15 cellular contexts compared by ENCODE assay signal in the genomic region with DNA sequence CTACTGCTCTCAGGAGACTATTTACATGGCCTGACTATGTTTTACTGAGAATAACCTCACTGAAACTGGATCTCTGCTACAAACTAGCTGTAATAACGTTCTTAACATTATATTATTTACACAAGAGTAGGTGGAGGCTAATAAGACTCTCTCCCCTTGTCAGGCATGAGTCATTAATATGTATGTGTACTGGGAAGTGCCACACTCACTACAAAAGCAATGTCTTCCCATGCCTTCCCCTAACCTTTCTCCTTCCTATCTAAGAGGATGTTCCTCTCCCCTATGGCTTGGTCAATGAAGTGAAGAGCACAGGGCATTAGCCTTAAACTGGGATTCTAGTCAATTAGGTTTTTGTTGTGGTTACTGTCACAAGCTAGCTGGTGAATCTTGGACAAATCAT.
DNase-seq lines count a peak whose midpoint lies in the region; ATAC-seq and TF ChIP-seq lines count a peak whose summit lies in the region.
"Had no signal": no experiment of that assay in that cellular context is flagged by ENCODE, and none has a peak within 500 bp of the region (broad histone marks: within the 10 kb centered on the region; RNA-seq: fewer than 3 reads in every experiment).

No MANE protein-coding gene starts in this region.

- no peaks in the 10 kb centered on the region for H3K79me1 ChIP-seq in mesendoderm (ENCODE audit: low read length)

- no peaks in the 10 kb centered on the region for H3K27me3 Mint-ChIP-seq in activated naive CD8-positive, alpha-beta T cell treated with anti-CD3 and anti-CD28 coated beads, Interleukin-2, amount 50 U/mL, for 24 hours
- H3K27me3 Mint-ChIP-seq: B cell; dendritic cell treated with granulocyte-macrophage colony-stimulating factor and Interleukin-4, amounts not matched to agents 40 ng/mL and 50 ng/mL, for 4 days had no signal

- no peaks in the 10 kb centered on the region for H3K4me1 ChIP-seq in mesendoderm (ENCODE audit: control insufficient read depth, low read depth, low read length)
- H3K4me1 ChIP-seq: thyroid gland had no signal

- TF ChIP-seq CTCF in fibroblast of villous mesenchyme (IDR thresholded peaks at IDR 0.05; ENCODE audit: insufficient read depth, low read depth, low read length): no peak

- H3K4me2 ChIP-seq in mesendoderm (ENCODE audit: low read length): no peak overlapping the region

- peaks cover 4% of the 10 kb centered on the region for H3K9me3 Mint-ChIP-seq in activated naive CD8-positive, alpha-beta T cell treated with anti-CD3 and anti-CD28 coated beads, Interleukin-2, amount 50 U/mL, for 24 hours
- H3K9me3 Mint-ChIP-seq: activated naive CD4-positive, alpha-beta T cell treated with anti-CD3 and anti-CD28 coated beads for 36 hours; dendritic cell treated with granulocyte-macrophage colony-stimulating factor and Interleukin-4, amounts not matched to agents 40 ng/mL and 50 ng/mL, for 4 days had no signal

- H4K8ac ChIP-seq in mesendoderm (ENCODE audit: low read depth, low read length): no peak overlapping the region

- H4K5ac ChIP-seq in mesendoderm (ENCODE audit: low read length): no peak overlapping the region

- no peak overlapping the region for H3K27ac Mint-ChIP-seq in activated naive CD8-positive, alpha-beta T cell treated with anti-CD3 and anti-CD28 coated beads, Interleukin-2, amount 50 U/mL, for 24 hours
- H3K27ac Mint-ChIP-seq: activated naive CD4-positive, alpha-beta T cell treated with anti-CD3 and anti-CD28 coated beads for 36 hours; B cell; dendritic cell treated with granulocyte-macrophage colony-stimulating factor and Interleukin-4, amounts not matched to agents 40 ng/mL and 50 ng/mL, for 4 days had no signal

- no peaks in the 10 kb centered on the region for H3K36me3 Mint-ChIP-seq in activated naive CD8-positive, alpha-beta T cell treated with anti-CD3 and anti-CD28 coated beads, Interleukin-2, amount 50 U/mL, for 24 hours (ENCODE audit: low read depth)

- H3K9ac ChIP-seq in mesendoderm (ENCODE audit: low read length): no peak overlapping the region

- H3K18ac ChIP-seq in mesendoderm (ENCODE audit: low read length): no peak overlapping the region

- H3K4me3 ChIP-seq in fibroblast of villous mesenchyme (ENCODE audit: low read depth, low read length): no peak overlapping the region
- no peak overlapping the region for H3K4me3 ChIP-seq in mesendoderm (ENCODE audit: low read length)
- H3K4me3 ChIP-seq: thyroid gland had no signal

- no peaks in the 10 kb centered on the region for H3K27me3 ChIP-seq in mesendoderm (ENCODE audit: insufficient read depth, low read length, poor library complexity)
- H3K27me3 ChIP-seq: thyroid gland had no signal

- no peak overlapping the region for H2AK5ac ChIP-seq in mesendoderm (ENCODE audit: low read length)

- in situ Hi-C loops in SK-MEL-5 (cut with HindIII; ENCODE audit: low pct_unique_long_range_greater_than_20kb, low sequenced_read_pairs): no loop called here

- no peak overlapping the region for H3K4me3 Mint-ChIP-seq in activated naive CD8-positive, alpha-beta T cell treated with anti-CD3 and anti-CD28 coated beads, Interleukin-2, amount 50 U/mL, for 24 hours
- H3K4me3 Mint-ChIP-seq: activated naive CD4-positive, alpha-beta T cell treated with anti-CD3 and anti-CD28 coated beads for 36 hours; B cell; dendritic cell treated with granulocyte-macrophage colony-stimulating factor and Interleukin-4, amounts not matched to agents 40 ng/mL and 50 ng/mL, for 4 days had no signal

- H3K27ac ChIP-seq in mesendoderm (ENCODE audit: low read depth, low read length): no peak overlapping the region
- H3K27ac ChIP-seq: thyroid gland had no signal

- H3K23ac ChIP-seq in mesendoderm (ENCODE audit: low read length): no peak overlapping the region

- DNase-seq in A172 (ENCODE audit: low spot score): peak; percentile 65
- peak; percentile 47 for DNase-seq in H4 (ENCODE audit: low spot score)
- DNase-seq in SK-MEL-5 (ENCODE audit: low read depth, low spot score): peak; percentile 62
- peak; percentile 22 for DNase-seq in fibroblast of villous mesenchyme (ENCODE audit: low read depth)
- DNase-seq in activated naive CD8-positive, alpha-beta T cell treated with anti-CD3 and anti-CD28 coated beads, Interleukin-2, amount 50 U/mL, for 24 hours: no peak
- DNase-seq in mesendoderm: no peak
- no peak for DNase-seq in activated effector memory CD4-positive, alpha-beta T cell treated with Interleukin-2 at 50 U/mL for 16 hours
- DNase-seq in mesenteric fat pad (ENCODE audit: low spot score): no peak
- DNase-seq: activated naive CD4-positive, alpha-beta T cell treated with anti-CD3 and anti-CD28 coated beads for 36 hours; KBM-7; NK-92 treated with Interleukin-12 subunit alpha and Interleukin-12 subunit beta, amount 100 ng/mL, for 24 hours; T-helper 1 cell; thyroid gland had no signal

- no peak overlapping the region for H2BK15ac ChIP-seq in mesendoderm (replicated peaks; ENCODE audit: low read depth)

- H2BK120ac ChIP-seq in mesendoderm (ENCODE audit: low read depth, low read length): no peak overlapping the region

- no peaks in the 10 kb centered on the region for H3K4me1 Mint-ChIP-seq in activated naive CD8-positive, alpha-beta T cell treated with anti-CD3 and anti-CD28 coated beads, Interleukin-2, amount 50 U/mL, for 24 hours
- H3K4me1 Mint-ChIP-seq: B cell had no signal

- no peaks in the 10 kb centered on the region for H3K79me2 ChIP-seq in mesendoderm (ENCODE audit: control insufficient read depth, insufficient read depth, low read length)

- WGBS in mesendoderm (ENCODE audit: extremely low coverage, insufficient coverage, low lambda C conversion rate): no CpG with 5 or more reads among the region's 1 CpG

- no peak overlapping the region for H3K56ac ChIP-seq in mesendoderm (ENCODE audit: low read length)

- H3K36me3 ChIP-seq in mesendoderm (ENCODE audit: control insufficient read depth, insufficient read depth, low read length): no peaks in the 10 kb centered on the region
- H3K36me3 ChIP-seq: thyroid gland had no signal

- no peak overlapping the region for H3K4ac ChIP-seq in mesendoderm (ENCODE audit: low read depth, low read length)

- no peak for ATAC-seq in activated naive CD8-positive, alpha-beta T cell treated with anti-CD3 and anti-CD28 coated beads, Interleukin-2, amount 50 U/mL, for 24 hours

- no peak overlapping the region for H2BK5ac ChIP-seq in mesendoderm (ENCODE audit: low read length)

Comparison
In these comparisons a context has a peak if more than half of its experiments do, and no peak if none do; other contexts are left out.
1. DNase-seq: peak in A172 (single experiment), H4 (single experiment), SK-MEL-5 (single experiment) and fibroblast of villous mesenchyme (single experiment); none in activated naive CD8-positive, alpha-beta T cell treated with anti-CD3 and anti-CD28 coated beads, Interleukin-2, amount 50 U/mL, for 24 hours (single experiment), mesendoderm (single experiment), activated effector memory CD4-positive, alpha-beta T cell treated with Interleukin-2 at 50 U/mL for 16 hours (single experiment) and mesenteric fat pad (single experiment).